ENCODE assay signal across 9 cellular contexts in genomic region chr10:92692085-92692671, GRCh38. TPM values are rescaled to one million over a fixed set of nuclear protein-coding genes. Genes with fewer than 3 reads are reported as not detected.
DNase-seq lines count a peak whose midpoint lies in the region; ATAC-seq and TF ChIP-seq lines count a peak whose summit lies in the region.
"Had no signal": no experiment of that assay in that cellular context is flagged by ENCODE, and none has a peak within 500 bp of the region (broad histone marks: within the 10 kb centered on the region; RNA-seq: fewer than 3 reads in every experiment).

No MANE protein-coding gene starts in this region.

- no peak overlapping the region for H4K5ac ChIP-seq in mesendoderm (ENCODE audit: low read length)

- H3K4me3 ChIP-seq in mesendoderm (ENCODE audit: low read length), result no peak overlapping the region
- peak overlapping the region; percentile 63 to 82 for H3K4me3 ChIP-seq in tibial artery

- peaks cover 0 to 4% (median 0%) of the 10 kb centered on the region in 3 donors for H3K9me3 ChIP-seq in tibial artery

- intact Hi-C loops in tibial artery (cut with DNase I; ENCODE audit: low total_unique reads), result loop anchor here (5.0 to 10.0 kb wide), 3 partner anchors 60 to 153 kb away; partner anchors contain the start of genes EXOC6 and KIF11

- no peak overlapping the region for H2AK5ac ChIP-seq in mesendoderm (ENCODE audit: low read length)

- no peak overlapping the region for H3K4ac ChIP-seq in mesendoderm (ENCODE audit: low read depth, low read length)

- no peak for ATAC-seq in GM21576 (IDR thresholded peaks at IDR 0.05; ENCODE audit: unreplicated experiment)
- no peak for ATAC-seq in GM18858 (IDR thresholded peaks at IDR 0.05; ENCODE audit: unreplicated experiment)

- peak overlapping the region; percentile 4 for H3K9ac ChIP-seq in mesendoderm (ENCODE audit: low read length)

- no peak overlapping the region for H2BK5ac ChIP-seq in mesendoderm (ENCODE audit: low read length)

- H3K18ac ChIP-seq in mesendoderm (ENCODE audit: low read length), result no peak overlapping the region

- H3K4me1 ChIP-seq in mesendoderm (ENCODE audit: control insufficient read depth, low read depth, low read length) (no peaks in the 10 kb centered on the region), tibial artery (peaks cover 0 to 23% (median 19%) of the 10 kb centered on the region in 4 donors)

- TF ChIP-seq CTCF in tibial artery (IDR thresholded peaks at IDR 0.05), result no peak

- no CpG with 5 or more reads among the region's 34 CpGs for WGBS in mesendoderm (ENCODE audit: extremely low coverage, insufficient coverage, low lambda C conversion rate)

- peak; percentile 17 for DNase-seq in activated T-cell treated with anti-CD3 and anti-CD28 coated beads, Interleukin-2, amount 50 U/mL, for 1 hour
- DNase-seq in activated T-cell treated with anti-CD3 and anti-CD28 coated beads for 4 hours (no peak), caudate nucleus (lab: John Stamatoyannopoulos, UW) (no peak), mesendoderm (peak; percentile 60), tibial artery (no peak), amniotic stem cell (lab: John Stamatoyannopoulos, UW) (no peak)
- DNase-seq: activated naive CD4-positive, alpha-beta T cell treated with anti-CD3 and anti-CD28 coated beads for 36 hours had no signal

- H2BK120ac ChIP-seq in mesendoderm (ENCODE audit: low read depth, low read length), result no peak overlapping the region

- H3K4me2 ChIP-seq in mesendoderm (ENCODE audit: low read length), result peak overlapping the region; percentile 33

- H2BK15ac ChIP-seq in mesendoderm (replicated peaks; ENCODE audit: low read depth), result no peak overlapping the region

- peak overlapping the region; percentile 17 for H3K56ac ChIP-seq in mesendoderm (ENCODE audit: low read length)

- no peaks in the 10 kb centered on the region for H3K79me1 ChIP-seq in mesendoderm (ENCODE audit: low read length)

- H3K36me3 ChIP-seq in mesendoderm (ENCODE audit: control insufficient read depth, insufficient read depth, low read length) (no peaks in the 10 kb centered on the region), tibial artery (no peaks in the 10 kb centered on the region)

- no peak overlapping the region for H4K8ac ChIP-seq in mesendoderm (ENCODE audit: low read depth, low read length)

- peak overlapping the region; percentile 70 for H3K27ac ChIP-seq in caudate nucleus (ENCODE audit: low read depth, low read length)
- peak overlapping the region; percentile 30 for H3K27ac ChIP-seq in mesendoderm (ENCODE audit: low read depth, low read length)
- no peak overlapping the region for H3K27ac ChIP-seq in tibial artery

- peaks cover 32% of the 10 kb centered on the region for H3K27me3 ChIP-seq in mesendoderm (ENCODE audit: insufficient read depth, low read length, poor library complexity)
- H3K27me3 ChIP-seq in tibial artery, result peaks cover 0 to 31% of the 10 kb centered on the region in 2 donors

- no peaks in the 10 kb centered on the region for H3K79me2 ChIP-seq in mesendoderm (ENCODE audit: control insufficient read depth, insufficient read depth, low read length)

- H3K23ac ChIP-seq in mesendoderm (ENCODE audit: low read length), result no peak overlapping the region

RNA-seq across cellular contexts. Expression of gene HHEX, which starts 2.4 kb away (rescaled TPM):
- 0.88 TPM for polyA plus RNA-seq in mesendoderm (2013, experiment 1 of 2)
- 0.90 TPM for polyA plus RNA-seq in mesendoderm (2013, experiment 2 of 2)

Comparison
In these comparisons a context has a peak if more than half of its experiments do, and no peak if none do; other contexts are left out.
1. DNase-seq: peak in activated T-cell treated with anti-CD3 and anti-CD28 coated beads, Interleukin-2, amount 50 U/mL, for 1 hour (single experiment) and mesendoderm (single experiment); none in activated T-cell treated with anti-CD3 and anti-CD28 coated beads for 4 hours (single experiment), caudate nucleus (0 of 61), tibial artery (0 of 2) and amniotic stem cell (single experiment).
2. H3K27ac ChIP-seq: peak in caudate nucleus (single experiment) and mesendoderm (single experiment); none in tibial artery (0 of 2).